Comparison of ENCODE assay signal across 17 cellular contexts in the genomic region with DNA sequence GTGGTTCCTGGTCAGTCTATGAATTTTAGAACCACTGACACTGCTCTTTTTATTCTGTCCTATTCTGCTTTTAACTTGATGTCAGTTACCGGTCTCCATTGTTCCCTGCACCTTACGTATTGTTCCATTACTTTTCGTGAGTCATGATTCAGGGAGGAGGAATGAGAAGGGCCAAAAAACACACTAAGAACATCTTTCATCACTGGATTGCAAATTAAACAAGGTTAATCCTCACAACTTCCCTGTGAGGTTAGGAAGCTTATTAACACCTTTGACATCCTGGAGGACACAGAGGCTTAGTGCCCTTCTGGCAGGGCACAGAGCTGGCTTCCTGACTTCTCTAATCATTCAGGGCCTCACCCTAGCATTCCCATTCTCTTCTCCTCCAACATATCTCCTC.
DNase-seq lines count a peak whose midpoint lies in the region; ATAC-seq lines count a peak whose summit lies in the region.
"Had no signal": no experiment of that assay in that cellular context is flagged by ENCODE, and none has a peak within 500 bp of the region (broad histone marks: within the 10 kb centered on the region; RNA-seq: fewer than 3 reads in every experiment).

No MANE protein-coding gene starts in this region.

- H3K27ac Mint-ChIP-seq in activated T-cell treated with anti-CD3 and anti-CD28 coated beads, Interleukin-2, amount 50 U/mL, for 24 hours, result peak overlapping the region; percentile 8
- peak overlapping the region; percentile 16 for H3K27ac Mint-ChIP-seq in activated T-helper 1 cell treated with anti-CD3 and anti-CD28 coated beads, Interleukin-12 subunit alpha, Interleukin-12 subunit beta, Interleukin-2, Interleukin-4 antibody, amounts not matched to agents 30 ng/mL and 10 ng/mL and 1 ng/mL, durations not matched to agents 14 hours and 24 hours and 36 hours

- H3K36me3 Mint-ChIP-seq in activated T-cell treated with anti-CD3 and anti-CD28 coated beads, Interleukin-2, amount 50 U/mL, for 24 hours (ENCODE audit: low read depth), result peaks cover 4% of the 10 kb centered on the region
- peaks cover 17% of the 10 kb centered on the region for H3K36me3 Mint-ChIP-seq in activated T-helper 1 cell treated with anti-CD3 and anti-CD28 coated beads, Interleukin-12 subunit alpha, Interleukin-12 subunit beta, Interleukin-2, Interleukin-4 antibody, amounts not matched to agents 30 ng/mL and 10 ng/mL and 1 ng/mL, durations not matched to agents 14 hours and 24 hours and 36 hours (ENCODE audit: low read depth)
- H3K36me3 Mint-ChIP-seq: CD4-positive, CD25-positive, alpha-beta regulatory T cell had no signal

- H3K9me3 Mint-ChIP-seq in activated T-cell treated with anti-CD3 and anti-CD28 coated beads, Interleukin-2, amount 50 U/mL, for 24 hours, result peaks cover 7% of the 10 kb centered on the region
- peaks cover 4% of the 10 kb centered on the region for H3K9me3 Mint-ChIP-seq in activated T-helper 1 cell treated with anti-CD3 and anti-CD28 coated beads, Interleukin-12 subunit alpha, Interleukin-12 subunit beta, Interleukin-2, Interleukin-4 antibody, amounts not matched to agents 30 ng/mL and 10 ng/mL and 1 ng/mL, durations not matched to agents 14 hours and 24 hours and 36 hours

- H3K4me1 Mint-ChIP-seq in activated T-cell treated with anti-CD3 and anti-CD28 coated beads, Interleukin-2, amount 50 U/mL, for 24 hours (ENCODE audit: low read depth), result peaks cover 78% of the 10 kb centered on the region
- H3K4me1 Mint-ChIP-seq in activated T-helper 1 cell treated with anti-CD3 and anti-CD28 coated beads, Interleukin-12 subunit alpha, Interleukin-12 subunit beta, Interleukin-2, Interleukin-4 antibody, amounts not matched to agents 30 ng/mL and 10 ng/mL and 1 ng/mL, durations not matched to agents 14 hours and 24 hours and 36 hours (ENCODE audit: low read depth), result peaks cover 91% of the 10 kb centered on the region

- DNase-seq in activated T-cell treated with anti-CD3 and anti-CD28 coated beads, Interleukin-2, amount 50 U/mL, for 24 hours, result no peak
- DNase-seq in activated T-cell treated with anti-CD3 and anti-CD28 coated beads, Interleukin-2, amount 50 U/mL, for 48 hours, result no peak
- DNase-seq in HT-29 (ENCODE audit: low spot score) (peak; percentile 22), head of caudate nucleus (no peak), NCI-H187 treated with DMSO at 0.1 percent for 48 hours (lab: John Stamatoyannopoulos, UW) (no peak)
- no peak for DNase-seq in activated T-helper 1 cell treated with anti-CD3 and anti-CD28 coated beads, Interleukin-12 subunit alpha, Interleukin-12 subunit beta, Interleukin-2, Interleukin-4 antibody, amounts not matched to agents 30 ng/mL and 10 ng/mL and 1 ng/mL, durations not matched to agents 14 hours and 24 hours and 36 hours (ENCODE audit: low spot score)
- DNase-seq: CD4-positive, CD25-positive, alpha-beta regulatory T cell; EL; GF-D8; H7; Karpas-422; NCI-H1694; NCI-H2081 treated with DMSO at 0.1 percent for 48 hours; NCI-H2171 treated with DMSO at 0.1 percent for 48 hours; NCI-H526; Peyer's patch had no signal

- no peaks in the 10 kb centered on the region for H3K27me3 Mint-ChIP-seq in activated T-cell treated with anti-CD3 and anti-CD28 coated beads, Interleukin-2, amount 50 U/mL, for 24 hours
- H3K27me3 Mint-ChIP-seq in activated T-helper 1 cell treated with anti-CD3 and anti-CD28 coated beads, Interleukin-12 subunit alpha, Interleukin-12 subunit beta, Interleukin-2, Interleukin-4 antibody, amounts not matched to agents 30 ng/mL and 10 ng/mL and 1 ng/mL, durations not matched to agents 14 hours and 24 hours and 36 hours (ENCODE audit: insufficient read depth), result no peaks in the 10 kb centered on the region
- H3K27me3 Mint-ChIP-seq: CD4-positive, CD25-positive, alpha-beta regulatory T cell had no signal

- H3K4me3 Mint-ChIP-seq in activated T-cell treated with anti-CD3 and anti-CD28 coated beads, Interleukin-2, amount 50 U/mL, for 24 hours, result no peak overlapping the region
- no peak overlapping the region for H3K4me3 Mint-ChIP-seq in activated T-helper 1 cell treated with anti-CD3 and anti-CD28 coated beads, Interleukin-12 subunit alpha, Interleukin-12 subunit beta, Interleukin-2, Interleukin-4 antibody, amounts not matched to agents 30 ng/mL and 10 ng/mL and 1 ng/mL, durations not matched to agents 14 hours and 24 hours and 36 hours
- H3K4me3 Mint-ChIP-seq: CD4-positive, CD25-positive, alpha-beta regulatory T cell had no signal

- intact Hi-C loops in activated T-helper 1 cell treated with anti-CD3 and anti-CD28 coated beads, Interleukin-12 subunit alpha, Interleukin-12 subunit beta, Interleukin-2, Interleukin-4 antibody, amounts not matched to agents 30 ng/mL and 10 ng/mL and 1 ng/mL, durations not matched to agents 14 hours and 24 hours and 36 hours (cut with micrococcal nuclease), result no loop called here
- intact Hi-C loops in head of caudate nucleus (cut with DNase I), result no loop called here

- peak; percentile 86 for ATAC-seq in esophagus mucosa
